42 cellular contexts compared by ENCODE assay signal in genomic region chr7:21565614-21566013, GRCh38.
"Had no signal": no experiment of that assay in that cellular context is flagged by ENCODE, and none has a peak within 500 bp of the region (broad histone marks: within the 10 kb centered on the region; RNA-seq: fewer than 3 reads in every experiment).

No MANE protein-coding gene starts in this region.

- H3K27me3 ChIP-seq: adrenal gland, cardiac muscle cell had no signal

- H3K27ac Mint-ChIP-seq: activated CD4-positive, alpha-beta memory T cell treated with anti-CD3 and anti-CD28 coated beads, Interleukin-2, amount 10 ng/mL, durations not matched to agents 7 days and 5 days; activated CD4-positive, alpha-beta T cell treated with anti-CD3 and anti-CD28 coated beads for 36 hours; activated CD4-positive, alpha-beta T cell treated with anti-CD3 and anti-CD28 coated beads, Interleukin-2, amount 10 ng/mL, durations not matched to agents 7 days and 5 days; activated CD8-positive, alpha-beta memory T cell treated with anti-CD3 and anti-CD28 coated beads, Interleukin-2, amount 10 ng/mL, durations not matched to agents 7 days and 5 days; activated CD8-positive, alpha-beta T cell treated with anti-CD3 and anti-CD28 coated beads, Interleukin-2, amount 10 ng/mL, durations not matched to agents 7 days and 5 days; activated naive CD4-positive, alpha-beta T cell treated with anti-CD3 and anti-CD28 coated beads for 36 hours; activated naive CD4-positive, alpha-beta T cell treated with anti-CD3 and anti-CD28 coated beads, Interleukin-2, amount 50 U/mL, for 72 hours; activated naive CD8-positive, alpha-beta T cell treated with anti-CD3 and anti-CD28 coated beads for 36 hours; activated T-cell treated with anti-CD3 and anti-CD28 coated beads, Interleukin-2, amount 50 U/mL, for 72 hours; activated T-helper 1 cell treated with anti-CD3 and anti-CD28 coated beads, Interleukin-12 subunit alpha, Interleukin-12 subunit beta, Interleukin-2, Interleukin-4 antibody, amounts not matched to agents 30 ng/mL and 10 ng/mL and 1 ng/mL, durations not matched to agents 14 hours and 24 hours and 36 hours; activated T-helper 17 cell treated with anti-CD3 and anti-CD28 coated beads, Interleukin-2, amount 50 U/mL, for 72 hours; brain; T-helper 1 cell treated with Interleukin-12 subunit alpha and Interleukin-12 subunit beta and Interleukin-4 antibody, amounts not matched to agents 30 μg/mL and 1 μg/mL, for 36 hours; T-helper 2 cell treated with Interferon-gamma antibody and Interleukin-4, amounts not matched to agents 5 μg/mL and 100 μg/mL, for 36 hours; WTC11 had no signal

- H3K27me3 Mint-ChIP-seq: activated CD4-positive, alpha-beta T cell treated with anti-CD3 and anti-CD28 coated beads, Interleukin-2, amount 10 ng/mL, durations not matched to agents 7 days and 5 days; activated naive CD8-positive, alpha-beta T cell treated with anti-CD3 and anti-CD28 coated beads for 36 hours had no signal

- H3K4me3 Mint-ChIP-seq: activated CD4-positive, alpha-beta memory T cell treated with anti-CD3 and anti-CD28 coated beads, Interleukin-2, amount 10 ng/mL, durations not matched to agents 7 days and 5 days; activated CD4-positive, alpha-beta T cell treated with anti-CD3 and anti-CD28 coated beads for 36 hours; activated CD4-positive, alpha-beta T cell treated with anti-CD3 and anti-CD28 coated beads, Interleukin-2, amount 10 ng/mL, durations not matched to agents 7 days and 5 days; activated CD8-positive, alpha-beta memory T cell treated with anti-CD3 and anti-CD28 coated beads, Interleukin-2, amount 10 ng/mL, durations not matched to agents 7 days and 5 days; activated CD8-positive, alpha-beta T cell treated with anti-CD3 and anti-CD28 coated beads, Interleukin-2, amount 10 ng/mL, durations not matched to agents 7 days and 5 days; activated naive CD4-positive, alpha-beta T cell treated with anti-CD3 and anti-CD28 coated beads for 36 hours; activated naive CD8-positive, alpha-beta T cell treated with anti-CD3 and anti-CD28 coated beads for 36 hours; activated T-cell treated with anti-CD3 and anti-CD28 coated beads, Interleukin-2, amount 50 U/mL, for 4 hours; activated T-cell treated with anti-CD3 and anti-CD28 coated beads, Interleukin-2, amount 50 U/mL, for 72 hours; activated T-helper 1 cell treated with anti-CD3 and anti-CD28 coated beads, Interleukin-12 subunit alpha, Interleukin-12 subunit beta, Interleukin-2, Interleukin-4 antibody, amounts not matched to agents 30 ng/mL and 10 ng/mL and 1 ng/mL, durations not matched to agents 14 hours and 24 hours and 36 hours; activated T-helper 17 cell treated with anti-CD3 and anti-CD28 coated beads, Interleukin-2, amount 50 U/mL, for 72 hours; brain; central memory CD8-positive, alpha-beta T cell; T-helper 1 cell treated with Interleukin-12 subunit alpha and Interleukin-12 subunit beta and Interleukin-4 antibody, amounts not matched to agents 30 μg/mL and 1 μg/mL, for 36 hours; T-helper 2 cell treated with Interferon-gamma antibody and Interleukin-4, amounts not matched to agents 5 μg/mL and 100 μg/mL, for 36 hours; WTC11 had no signal

- H3K4me1 Mint-ChIP-seq: activated CD4-positive, alpha-beta memory T cell treated with anti-CD3 and anti-CD28 coated beads, Interleukin-2, amount 10 ng/mL, durations not matched to agents 7 days and 5 days; activated CD4-positive, alpha-beta T cell treated with anti-CD3 and anti-CD28 coated beads for 36 hours; activated CD4-positive, alpha-beta T cell treated with anti-CD3 and anti-CD28 coated beads, Interleukin-2, amount 10 ng/mL, durations not matched to agents 7 days and 5 days; activated CD8-positive, alpha-beta memory T cell treated with anti-CD3 and anti-CD28 coated beads, Interleukin-2, amount 10 ng/mL, durations not matched to agents 7 days and 5 days; activated naive CD8-positive, alpha-beta T cell treated with anti-CD3 and anti-CD28 coated beads for 36 hours; activated T-helper 17 cell treated with anti-CD3 and anti-CD28 coated beads, Interleukin-2, amount 50 U/mL, for 72 hours; brain; central memory CD8-positive, alpha-beta T cell had no signal

- H3K4me3 ChIP-seq: adrenal gland, cardiac muscle cell had no signal

- ATAC-seq: activated CD4-positive, alpha-beta T cell treated with anti-CD3 and anti-CD28 coated beads for 36 hours; activated CD4-positive, CD25-positive, alpha-beta regulatory T cell treated with anti-CD3 and anti-CD28 coated beads, Interleukin-2, amount 50 U/mL, for 24 hours; activated CD8-positive, alpha-beta memory T cell treated with anti-CD3 and anti-CD28 coated beads, Interleukin-2, amount 10 ng/mL, durations not matched to agents 7 days and 5 days; activated CD8-positive, alpha-beta T cell treated with anti-CD3 and anti-CD28 coated beads, Interleukin-2, amount 10 ng/mL, durations not matched to agents 7 days and 5 days; activated naive CD4-positive, alpha-beta T cell treated with anti-CD3 and anti-CD28 coated beads, Interleukin-2, amount 50 U/mL, for 72 hours; activated T-cell treated with anti-CD3 and anti-CD28 coated beads, Interleukin-2, amount 50 U/mL, for 4 hours; activated T-cell treated with anti-CD3 and anti-CD28 coated beads, Interleukin-2, amount 50 U/mL, for 72 hours; activated T-helper 17 cell treated with anti-CD3 and anti-CD28 coated beads, Interleukin-2, amount 50 U/mL, for 72 hours; WTC11 had no signal

- FAIRE-seq: astrocyte, bronchial epithelial cell, TTC549 had no signal

- H3K36me3 Mint-ChIP-seq: activated CD8-positive, alpha-beta memory T cell treated with anti-CD3 and anti-CD28 coated beads, Interleukin-2, amount 10 ng/mL, durations not matched to agents 7 days and 5 days; activated naive CD4-positive, alpha-beta T cell treated with anti-CD3 and anti-CD28 coated beads, Interleukin-2, amount 50 U/mL, for 72 hours; activated naive CD8-positive, alpha-beta T cell treated with anti-CD3 and anti-CD28 coated beads for 36 hours; brain had no signal

- H3K36me3 ChIP-seq: adrenal gland, cardiac muscle cell, WERI-Rb-1 had no signal

- H3K27ac ChIP-seq: adrenal gland, cardiac muscle cell, WERI-Rb-1 had no signal

- H3K9me3 Mint-ChIP-seq: activated CD4-positive, alpha-beta memory T cell treated with anti-CD3 and anti-CD28 coated beads, Interleukin-2, amount 10 ng/mL, durations not matched to agents 7 days and 5 days; activated CD4-positive, alpha-beta T cell treated with anti-CD3 and anti-CD28 coated beads, Interleukin-2, amount 10 ng/mL, durations not matched to agents 7 days and 5 days; activated naive CD4-positive, alpha-beta T cell treated with anti-CD3 and anti-CD28 coated beads for 36 hours; activated naive CD4-positive, alpha-beta T cell treated with anti-CD3 and anti-CD28 coated beads, Interleukin-2, amount 50 U/mL, for 72 hours; activated naive CD8-positive, alpha-beta T cell treated with anti-CD3 and anti-CD28 coated beads for 36 hours; activated T-cell treated with anti-CD3 and anti-CD28 coated beads, Interleukin-2, amount 50 U/mL, for 4 hours; activated T-cell treated with anti-CD3 and anti-CD28 coated beads, Interleukin-2, amount 50 U/mL, for 72 hours; activated T-helper 1 cell treated with anti-CD3 and anti-CD28 coated beads, Interleukin-12 subunit alpha, Interleukin-12 subunit beta, Interleukin-2, Interleukin-4 antibody, amounts not matched to agents 30 ng/mL and 10 ng/mL and 1 ng/mL, durations not matched to agents 14 hours and 24 hours and 36 hours; activated T-helper 17 cell treated with anti-CD3 and anti-CD28 coated beads, Interleukin-2, amount 50 U/mL, for 72 hours; brain; central memory CD8-positive, alpha-beta T cell; T-helper 1 cell treated with Interleukin-12 subunit alpha and Interleukin-12 subunit beta and Interleukin-4 antibody, amounts not matched to agents 30 μg/mL and 1 μg/mL, for 36 hours; T-helper 2 cell treated with Interferon-gamma antibody and Interleukin-4, amounts not matched to agents 5 μg/mL and 100 μg/mL, for 36 hours; WTC11 had no signal

- H3K9me3 ChIP-seq: adrenal gland had no signal

- DNase-seq: activated CD4-positive, alpha-beta memory T cell treated with anti-CD3 and anti-CD28 coated beads, Interleukin-2, amount 10 ng/mL, durations not matched to agents 7 days and 5 days; activated CD4-positive, alpha-beta T cell treated with anti-CD3 and anti-CD28 coated beads for 1 hour; activated CD4-positive, alpha-beta T cell treated with anti-CD3 and anti-CD28 coated beads for 36 hours; activated CD4-positive, alpha-beta T cell treated with anti-CD3 and anti-CD28 coated beads for 48 hours; activated CD4-positive, alpha-beta T cell treated with anti-CD3 and anti-CD28 coated beads, Interleukin-2, amount 10 ng/mL, durations not matched to agents 7 days and 5 days; activated CD4-positive, alpha-beta T cell treated with anti-CD3 and anti-CD28 coated beads, Interleukin-2, amount 50 U/mL, for 48 hours; activated CD4-positive, CD25-positive, alpha-beta regulatory T cell; activated CD8-positive, alpha-beta memory T cell treated with anti-CD3 and anti-CD28 coated beads for 24 hours; activated CD8-positive, alpha-beta memory T cell treated with anti-CD3 and anti-CD28 coated beads, Interleukin-2, amount 10 ng/mL, durations not matched to agents 7 days and 5 days; activated CD8-positive, alpha-beta T cell treated with anti-CD3 and anti-CD28 coated beads, Interleukin-2, amount 10 ng/mL, durations not matched to agents 7 days and 5 days; activated effector memory CD4-positive, alpha-beta T cell treated with anti-CD3 and anti-CD28 coated beads, Interleukin-2, amount 50 U/mL, for 16 hours; activated gamma-delta T cell treated with Interleukin-2 at 50 U/mL for 16 hours; activated naive CD4-positive, alpha-beta T cell; activated naive CD4-positive, alpha-beta T cell treated with anti-CD3 and anti-CD28 coated beads for 36 hours; activated naive CD4-positive, alpha-beta T cell treated with anti-CD3 and anti-CD28 coated beads, Interleukin-2, amount 50 U/mL, for 16 hours; activated naive CD8-positive, alpha-beta T cell treated with anti-CD3 and anti-CD28 coated beads for 36 hours; activated T-cell treated with anti-CD3 and anti-CD28 coated beads for 4 hours; activated T-cell treated with anti-CD3 and anti-CD28 coated beads, Interleukin-2, amount 50 U/mL, for 1 hour; activated T-cell treated with anti-CD3 and anti-CD28 coated beads, Interleukin-2, amount 50 U/mL, for 4 hours; activated T-cell treated with anti-CD3 and anti-CD28 coated beads, Interleukin-2, amount 50 U/mL, for 72 hours; amniotic stem cell; aorta; caudate nucleus; cerebellar nuclear complex; T-helper 1 cell; T-helper 2 cell; T-helper 9 cell; WERI-Rb-1 had no signal
